In the genomic region with DNA sequence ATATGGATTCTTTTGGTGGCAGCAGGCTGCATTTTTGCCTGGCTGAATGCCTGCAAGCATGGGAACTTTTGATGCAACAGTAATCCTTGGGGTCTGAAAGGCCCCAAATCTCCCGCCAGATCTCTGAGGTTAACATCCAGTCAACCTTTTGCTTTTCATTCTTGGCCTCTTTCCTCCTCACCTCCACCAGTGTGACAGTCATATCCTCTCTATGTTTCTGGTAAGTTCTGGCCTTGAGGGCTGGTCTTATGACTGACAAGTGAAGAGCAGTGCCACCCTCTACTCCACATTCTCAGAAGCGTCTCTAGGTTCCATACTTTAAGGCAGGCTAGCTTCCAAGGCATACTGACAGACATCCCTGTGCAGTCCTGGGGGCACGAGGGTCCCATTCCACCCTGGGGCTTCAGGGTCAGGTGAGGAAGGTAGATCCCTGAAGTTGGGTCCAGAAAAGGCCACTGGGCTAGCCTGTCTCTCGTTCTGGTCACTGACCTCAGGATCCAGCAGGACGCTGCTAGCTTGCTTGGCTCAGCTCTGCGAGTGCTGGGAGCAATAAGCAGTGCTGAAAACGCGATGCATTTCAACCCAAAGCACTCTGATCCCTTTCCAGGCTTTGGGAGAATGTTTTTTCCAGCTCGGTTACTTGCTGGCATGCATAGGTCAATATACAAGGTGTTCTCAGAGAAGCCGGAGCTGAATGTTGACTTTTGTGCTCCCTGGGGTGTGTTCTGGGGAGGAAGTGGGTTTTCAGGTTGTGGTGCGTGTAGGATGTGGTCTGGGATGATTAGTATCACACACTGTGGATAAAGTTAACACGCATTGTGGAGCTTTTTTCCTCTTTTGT, we compare ENCODE assay signal across 8 cellular contexts.
DNase-seq lines count a peak whose midpoint lies in the region; ATAC-seq and TF ChIP-seq lines count a peak whose summit lies in the region.

No MANE protein-coding gene starts in this region.

- H3K4me1 ChIP-seq in CD8-positive, alpha-beta T cell (ENCODE audit: insufficient read depth, low read length) = peaks cover 69% of the 10 kb centered on the region
- peaks cover 0 to 16% of the 10 kb centered on the region in 2 donors for H3K4me1 ChIP-seq in right atrium auricular region

- H3K9me3 ChIP-seq in CD8-positive, alpha-beta T cell (ENCODE audit: low read length) = no peaks in the 10 kb centered on the region
- H3K9me3 ChIP-seq in right atrium auricular region = no peaks in the 10 kb centered on the region

- peak overlapping the region; percentile 13 for H3K27ac ChIP-seq in CD8-positive, alpha-beta T cell (ENCODE audit: low read depth, low read length)
- H3K27ac ChIP-seq in skin epidermis (peak overlapping the region in 11 of 21 experiments; percentile 40 to 79 (median 56)), right atrium auricular region (no peak overlapping the region)

- peak overlapping the region; percentile 72 for H3K4me3 Mint-ChIP-seq in CD8-positive, alpha-beta T cell

- CTCF ChIA-PET in CD8-positive, alpha-beta T cell (lab: Charles Lee) = interaction anchor here (0.6 to 4.5 kb wide), 15 partner anchors 8 to 477 kb away, joined by 3 to 32 read pairs (median 3); a partner anchor contains a TSS

- H3K36me3 Mint-ChIP-seq in CD8-positive, alpha-beta T cell = no peaks in the 10 kb centered on the region

- peak; percentile 76 for ATAC-seq in CD8-positive, alpha-beta T cell
- ATAC-seq in HG03432 (IDR thresholded peaks at IDR 0.05; ENCODE audit: unreplicated experiment) = peak; percentile 68
- peak; percentile 85 to 90 for ATAC-seq in activated CD4-positive, CD25-positive, alpha-beta regulatory T cell treated with anti-CD3 and anti-CD28 coated beads, Interleukin-2, amount 50 U/mL, for 24 hours
- ATAC-seq in HG03457 (IDR thresholded peaks at IDR 0.05; ENCODE audit: unreplicated experiment) = no peak

- no peaks in the 10 kb centered on the region for H3K27me3 Mint-ChIP-seq in CD8-positive, alpha-beta T cell (ENCODE audit: low read depth)

- no peaks in the 10 kb centered on the region for H3K27me3 ChIP-seq in CD8-positive, alpha-beta T cell (ENCODE audit: insufficient read depth, low read length)
- no peaks in the 10 kb centered on the region for H3K27me3 ChIP-seq in right atrium auricular region

- POLR2A ChIA-PET in CD8-positive, alpha-beta T cell (lab: Charles Lee) = interaction anchor here (0.5 to 3.1 kb wide), 22 partner anchors 9 to 207 kb away, joined by 3 to 24 read pairs (median 4); a partner anchor contains a TSS

- H3K27ac Mint-ChIP-seq in CD8-positive, alpha-beta T cell = peak overlapping the region; percentile 87

- intact Hi-C loops in CD8-positive, alpha-beta T cell (cut with DNase I, micrococcal nuclease) = loop anchor here (2.0 to 5.0 kb wide), 4 partner anchors 52 to 103 kb away; a partner anchor contains a TSS

- H3K9me3 Mint-ChIP-seq in CD8-positive, alpha-beta T cell = no peaks in the 10 kb centered on the region

- TF ChIP-seq CTCF in CD8-positive, alpha-beta T cell (IDR thresholded peaks at IDR 0.05) = no peak
- TF ChIP-seq CTCF in right atrium auricular region (IDR thresholded peaks at IDR 0.05) = no peak

- H3K4me3 ChIP-seq in CD8-positive, alpha-beta T cell (ENCODE audit: low read depth, low read length) = peak overlapping the region; percentile 36
- H3K4me3 ChIP-seq in skin epidermis = no peak overlapping the region
- H3K4me3 ChIP-seq in right atrium auricular region = no peak overlapping the region

- H3K36me3 ChIP-seq in CD8-positive, alpha-beta T cell (ENCODE audit: insufficient read depth, low read length) = no peaks in the 10 kb centered on the region
- H3K36me3 ChIP-seq in right atrium auricular region = no peaks in the 10 kb centered on the region

- peak in 6 of 7 experiments; percentile 36 to 76 (median 50) for DNase-seq in CD8-positive, alpha-beta T cell
- DNase-seq in dermis blood vessel endothelial cell (peak; percentile 7), inferior parietal cortex (ENCODE audit: extremely low spot score) (no peak), right atrium auricular region (ENCODE audit: low spot score) (no peak)

- H3K4me1 Mint-ChIP-seq in CD8-positive, alpha-beta T cell (ENCODE audit: low read depth) = peaks cover 80% of the 10 kb centered on the region

Comparison
In these comparisons a context has a peak if more than half of its experiments do, and no peak if none do; other contexts are left out.
1. DNase-seq: peak in CD8-positive, alpha-beta T cell (6 of 7) and dermis blood vessel endothelial cell (single experiment); none in inferior parietal cortex (single experiment) and right atrium auricular region (single experiment).
2. H3K27ac ChIP-seq: peak in CD8-positive, alpha-beta T cell (single experiment) and skin epidermis (11 of 21); none in right atrium auricular region (0 of 2).